8 cellular contexts compared by ENCODE assay signal in the genomic region with DNA sequence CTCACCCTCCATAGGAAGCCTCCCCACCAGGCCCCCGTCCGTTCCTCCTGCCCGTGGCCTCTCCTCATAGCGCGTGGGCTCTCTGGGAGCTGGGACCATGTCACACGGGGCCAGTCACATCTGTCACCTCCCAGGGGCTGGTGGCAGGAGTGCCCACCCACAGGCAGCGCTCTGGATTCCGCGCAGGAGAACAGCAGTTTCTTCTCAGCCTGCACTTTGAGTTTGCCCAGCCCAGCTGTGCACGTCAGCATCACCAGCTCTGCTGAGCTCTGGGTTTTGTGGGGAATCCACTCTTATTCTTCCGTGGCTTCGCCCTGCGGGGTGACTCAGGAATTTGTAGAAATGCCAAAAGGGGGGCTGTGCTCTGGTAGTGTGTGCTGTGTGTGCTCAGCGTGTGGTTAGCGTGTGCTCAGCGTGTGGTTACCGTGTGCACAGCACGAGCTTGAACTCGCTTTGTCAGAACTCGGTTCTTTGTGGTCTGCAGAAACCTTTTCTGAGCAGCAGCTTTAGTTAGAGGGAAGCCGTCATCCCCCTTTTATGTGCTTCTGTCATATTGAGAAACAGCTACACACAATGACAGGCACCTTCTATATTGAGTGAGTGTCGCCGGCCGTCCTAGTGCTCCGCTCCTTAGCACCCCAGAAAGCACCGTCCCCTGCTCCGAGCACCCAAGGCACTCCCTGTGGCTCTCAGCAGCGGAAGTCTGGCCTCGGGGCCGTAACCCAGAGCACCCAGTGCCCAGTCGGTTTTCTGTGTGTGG. TPM values are rescaled to one million over a fixed set of nuclear protein-coding genes. Genes with fewer than 3 reads are reported as not detected.
A peak's percentile ranks its signal among the peaks of the same experiment; 100 is the strongest.
DNase-seq lines count a peak whose midpoint lies in the region; ATAC-seq lines count a peak whose summit lies in the region.

No MANE protein-coding gene starts in this region.

- POLR2A ChIA-PET in T-cell (lab: Charles Lee) = interaction anchor here (0.5 to 1.8 kb wide), 6 partner anchors 12 to 463 kb away, joined by 3 to 9 read pairs (median 4); partner anchors contain the start of gene APRT (in 1 of the 2)

- peak overlapping the region; percentile 68 to 83 (median 73) for H3K4me3 Mint-ChIP-seq in T-cell
- H3K4me3 Mint-ChIP-seq in activated T-cell treated with anti-CD3 and anti-CD28 coated beads, Interleukin-2, amount 50 U/mL, for 24 hours = peak overlapping the region; percentile 89
- H3K4me3 Mint-ChIP-seq in natural killer cell treated with Interleukin-12 subunit alpha and Interleukin-12 subunit beta and Interleukin-15 and Interleukin-18, amount 100 ng/mL, for 72 hours = peak overlapping the region; percentile 94
- peak overlapping the region; percentile 54 for H3K4me3 Mint-ChIP-seq in stimulated activated memory B cell treated with anti-CD40 and anti-IgM and Interleukin-4, amounts not matched to agents 10 μg/mL and 1 μg/mL and 100 μg/mL, for 72 hours

- no peaks in the 10 kb centered on the region for H3K9me3 Mint-ChIP-seq in T-cell
- H3K9me3 Mint-ChIP-seq in activated T-cell treated with anti-CD3 and anti-CD28 coated beads, Interleukin-2, amount 50 U/mL, for 24 hours = no peaks in the 10 kb centered on the region
- no peaks in the 10 kb centered on the region for H3K9me3 Mint-ChIP-seq in natural killer cell treated with Interleukin-12 subunit alpha and Interleukin-12 subunit beta and Interleukin-15 and Interleukin-18, amount 100 ng/mL, for 72 hours
- no peaks in the 10 kb centered on the region for H3K9me3 Mint-ChIP-seq in stimulated activated memory B cell treated with anti-CD40 and anti-IgM and Interleukin-4, amounts not matched to agents 10 μg/mL and 1 μg/mL and 100 μg/mL, for 72 hours

- H3K27me3 Mint-ChIP-seq in T-cell = no peaks in the 10 kb centered on the region
- peaks cover 5% of the 10 kb centered on the region for H3K27me3 Mint-ChIP-seq in activated T-cell treated with anti-CD3 and anti-CD28 coated beads, Interleukin-2, amount 50 U/mL, for 24 hours
- peaks cover 4 to 5% of the 10 kb centered on the region in 2 donors for H3K27me3 Mint-ChIP-seq in natural killer cell treated with Interleukin-12 subunit alpha and Interleukin-12 subunit beta and Interleukin-15 and Interleukin-18, amount 100 ng/mL, for 72 hours
- peaks cover 2% of the 10 kb centered on the region for H3K27me3 Mint-ChIP-seq in stimulated activated memory B cell treated with anti-CD40 and anti-IgM and Interleukin-4, amounts not matched to agents 10 μg/mL and 1 μg/mL and 100 μg/mL, for 72 hours

- CTCF ChIA-PET in T-cell (lab: Charles Lee) = interaction anchor here in 1 of 2 donors (1.3 kb wide), 1 partner anchor 18 kb away, joined by 7 read pairs; no protein-coding TSS in a partner anchor

- H3K27ac Mint-ChIP-seq in T-cell = peak overlapping the region; percentile 95 to 96
- H3K27ac Mint-ChIP-seq in activated T-cell treated with anti-CD3 and anti-CD28 coated beads, Interleukin-2, amount 50 U/mL, for 24 hours = peak overlapping the region; percentile 99
- peak overlapping the region; percentile 87 to 93 for H3K27ac Mint-ChIP-seq in natural killer cell treated with Interleukin-12 subunit alpha and Interleukin-12 subunit beta and Interleukin-15 and Interleukin-18, amount 100 ng/mL, for 72 hours
- H3K27ac Mint-ChIP-seq in stimulated activated memory B cell treated with anti-CD40 and anti-IgM and Interleukin-4, amounts not matched to agents 10 μg/mL and 1 μg/mL and 100 μg/mL, for 72 hours = peak overlapping the region; percentile 83

- ATAC-seq in T-cell (replicated peaks in 1 of 4) (peak; percentile 71 to 76 (median 74)), HG02938 (IDR thresholded peaks at IDR 0.05; ENCODE audit: unreplicated experiment) (no peak)
- ATAC-seq in natural killer cell treated with Interleukin-12 subunit alpha and Interleukin-12 subunit beta and Interleukin-15 and Interleukin-18, amount 100 ng/mL, for 72 hours = peak in 1 of 2 donors; percentile 82
- ATAC-seq in stimulated activated memory B cell treated with anti-CD40 and anti-IgM and Interleukin-4, amounts not matched to agents 10 μg/mL and 1 μg/mL and 100 μg/mL, for 72 hours = peak; percentile 4

- H3K36me3 Mint-ChIP-seq in T-cell = peaks cover 12% of the 10 kb centered on the region
- H3K36me3 Mint-ChIP-seq in activated T-cell treated with anti-CD3 and anti-CD28 coated beads, Interleukin-2, amount 50 U/mL, for 24 hours (ENCODE audit: low read depth) = peaks cover 74% of the 10 kb centered on the region
- H3K36me3 Mint-ChIP-seq in natural killer cell treated with Interleukin-12 subunit alpha and Interleukin-12 subunit beta and Interleukin-15 and Interleukin-18, amount 100 ng/mL, for 72 hours = no peaks in the 10 kb centered on the region
- peaks cover 30% of the 10 kb centered on the region for H3K36me3 Mint-ChIP-seq in stimulated activated memory B cell treated with anti-CD40 and anti-IgM and Interleukin-4, amounts not matched to agents 10 μg/mL and 1 μg/mL and 100 μg/mL, for 72 hours

- peaks cover 71 to 74% (median 73%) of the 10 kb centered on the region in 3 donors for H3K4me1 Mint-ChIP-seq in T-cell
- H3K4me1 Mint-ChIP-seq in activated T-cell treated with anti-CD3 and anti-CD28 coated beads, Interleukin-2, amount 50 U/mL, for 24 hours (ENCODE audit: low read depth) = peaks cover 78% of the 10 kb centered on the region
- H3K4me1 Mint-ChIP-seq in natural killer cell treated with Interleukin-12 subunit alpha and Interleukin-12 subunit beta and Interleukin-15 and Interleukin-18, amount 100 ng/mL, for 72 hours (ENCODE audit: low read depth in 2 of 2) = peaks cover 66 to 67% of the 10 kb centered on the region in 2 donors
- H3K4me1 Mint-ChIP-seq in stimulated activated memory B cell treated with anti-CD40 and anti-IgM and Interleukin-4, amounts not matched to agents 10 μg/mL and 1 μg/mL and 100 μg/mL, for 72 hours = peaks cover 66% of the 10 kb centered on the region

- DNase-seq in T-cell = peak; percentile 35 to 90 (median 70)
- peak; percentile 83 for DNase-seq in activated T-cell treated with anti-CD3 and anti-CD28 coated beads, Interleukin-2, amount 50 U/mL, for 24 hours
- no peak for DNase-seq in natural killer cell treated with Interleukin-12 subunit alpha and Interleukin-12 subunit beta and Interleukin-15 and Interleukin-18, amount 100 ng/mL, for 72 hours (ENCODE audit: low spot score)
- DNase-seq in cortex of kidney (lab: John Stamatoyannopoulos, UW) = no peak
- DNase-seq in NCI-H748 treated with DMSO at 0.1 percent for 48 hours (lab: John Stamatoyannopoulos, UW) = no peak
- no peak for DNase-seq in NCI-H446 treated with DMSO at 0.1 percent for 48 hours (lab: John Stamatoyannopoulos, UW)

RNA-seq across cellular contexts. Expression of gene ACSF3, which starts 3.3 kb away (rescaled TPM):
- 100 to 1,000 TPM in 1 of 5 donors, 10 to 100 TPM in 4; 70.5 to 102 (median 79.9) TPM for total RNA-seq in T-cell
- total RNA-seq in natural killer cell treated with Interleukin-12 subunit alpha and Interleukin-12 subunit beta and Interleukin-15 and Interleukin-18, amount 100 ng/mL, for 72 hours = 100 to 1,000 TPM in 1 of 2 donors, 10 to 100 TPM in 1; 52.3 to 125 TPM

Comparison
In these comparisons a context has a peak if more than half of its experiments do, and no peak if none do; other contexts are left out.
1. DNase-seq: peak in T-cell (34 of 34) and activated T-cell treated with anti-CD3 and anti-CD28 coated beads, Interleukin-2, amount 50 U/mL, for 24 hours (single experiment); none in natural killer cell treated with Interleukin-12 subunit alpha and Interleukin-12 subunit beta and Interleukin-15 and Interleukin-18, amount 100 ng/mL, for 72 hours (single experiment), cortex of kidney (single experiment), NCI-H748 treated with DMSO at 0.1 percent for 48 hours (single experiment) and NCI-H446 treated with DMSO at 0.1 percent for 48 hours (single experiment).
2. Peak in every context shown above with its lines, with median percentiles within 50 percentile points of each other: H3K27ac Mint-ChIP-seq and H3K4me3 Mint-ChIP-seq.